ENCODE assay signal across 8 cellular contexts in the genomic region with DNA sequence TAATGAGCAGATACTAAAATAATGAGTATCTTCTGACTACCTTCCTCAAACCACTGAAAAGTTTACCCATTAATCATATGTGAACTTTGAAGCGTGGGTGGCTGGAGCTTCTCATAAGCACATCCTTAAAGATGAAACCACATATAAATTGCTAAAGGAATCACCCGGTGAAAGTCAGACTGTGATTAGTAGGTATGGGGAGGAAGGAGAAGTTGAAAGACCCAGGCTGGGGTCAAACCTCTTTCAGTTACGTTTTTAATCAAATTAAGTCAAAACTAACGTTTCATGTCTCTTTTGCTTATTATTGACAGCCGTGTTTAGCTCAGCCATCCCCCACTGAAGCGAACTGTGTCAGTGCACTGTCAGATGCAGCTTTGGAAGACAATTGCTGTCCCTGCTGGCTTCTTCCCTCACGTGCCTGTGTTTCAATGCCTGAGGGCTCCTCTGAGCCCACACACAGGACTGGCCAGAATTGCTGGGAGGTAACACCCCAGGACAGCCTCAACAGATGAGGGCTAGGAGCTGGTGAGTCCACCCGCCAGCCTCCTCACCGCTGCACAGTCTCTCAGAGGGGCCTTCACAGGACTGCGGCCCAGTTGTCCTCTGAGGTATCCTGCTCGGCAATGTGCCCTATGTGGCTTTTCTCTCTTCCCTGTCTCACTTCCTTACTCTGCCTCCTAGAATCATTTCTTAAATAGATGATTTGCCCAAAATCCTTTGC. TPM values are rescaled to one million over a fixed set of nuclear protein-coding genes. Genes with fewer than 3 reads are reported as not detected.
A peak's percentile ranks its signal among the peaks of the same experiment; 100 is the strongest.
DNase-seq lines count a peak whose midpoint lies in the region; ATAC-seq, FAIRE-seq and TF ChIP-seq lines count a peak whose summit lies in the region.

No MANE protein-coding gene starts in this region.

- H3K36me3 ChIP-seq in MG63 (no peaks in the 10 kb centered on the region), mucosa of descending colon (ENCODE audit: low read depth) (no peaks in the 10 kb centered on the region), adrenal gland (replicated peaks in 1 of 2) (no peaks in the 10 kb centered on the region)

- WGBS in adrenal gland, 4 donors = 59 to 64% (median 61%) methylated on average over 8 to 11 of the region's 11 CpGs

- peak overlapping the region; percentile 48 for H3K4me3 Mint-ChIP-seq in activated T-cell treated with anti-CD3 and anti-CD28 coated beads, Interleukin-2, amount 50 U/mL, for 4 hours

- peak; percentile 75 for ATAC-seq in GM21737 (IDR thresholded peaks at IDR 0.05; ENCODE audit: unreplicated experiment)
- ATAC-seq in activated T-cell treated with anti-CD3 and anti-CD28 coated beads, Interleukin-2, amount 50 U/mL, for 4 hours = peak; percentile 85 to 86
- ATAC-seq in mucosa of descending colon = peak; percentile 45

- no peaks in the 10 kb centered on the region for H3K9me3 Mint-ChIP-seq in activated T-cell treated with anti-CD3 and anti-CD28 coated beads, Interleukin-2, amount 50 U/mL, for 4 hours

- H3K4me3 ChIP-seq in MG63 (no peak overlapping the region), mucosa of descending colon (no peak overlapping the region), adrenal gland (no peak overlapping the region)

- H3K27me3 ChIP-seq in MG63 = no peaks in the 10 kb centered on the region
- H3K27me3 ChIP-seq in adrenal gland = no peaks in the 10 kb centered on the region

- H3K4me1 Mint-ChIP-seq in activated T-cell treated with anti-CD3 and anti-CD28 coated beads, Interleukin-2, amount 50 U/mL, for 4 hours (ENCODE audit: low read depth) = peaks cover 42% of the 10 kb centered on the region

- peak; percentile 92 for FAIRE-seq in GM12892 (lab: Jason Lieb, UNC)

- TF ChIP-seq POLR2A in GM12892 (IDR thresholded peaks at IDR 0.05; ENCODE audit: low read depth, low read length) = no peak
- TF ChIP-seq POLR2A in adrenal gland (IDR thresholded peaks at IDR 0.05) = no peak

- no peak for TF ChIP-seq CTCF in mucosa of descending colon (IDR thresholded peaks at IDR 0.05)
- no peak for TF ChIP-seq CTCF in adrenal gland (IDR thresholded peaks at IDR 0.05)

- peak overlapping the region in 2 of 5 donors; percentile 44 to 51 for H3K27ac ChIP-seq in adrenal gland

- H3K27me3 Mint-ChIP-seq in activated T-cell treated with anti-CD3 and anti-CD28 coated beads, Interleukin-2, amount 50 U/mL, for 4 hours (ENCODE audit: low read depth) = no peaks in the 10 kb centered on the region

- H3K4me1 ChIP-seq in mucosa of descending colon (ENCODE audit: low read depth) (no peaks in the 10 kb centered on the region), adrenal gland (replicated peaks in 1 of 2) (peaks cover 4 to 22% of the 10 kb centered on the region in 2 donors)

- H3K9me3 ChIP-seq in MG63 (no peaks in the 10 kb centered on the region), mucosa of descending colon (no peaks in the 10 kb centered on the region), adrenal gland (replicated peaks in 1 of 3) (no peaks in the 10 kb centered on the region)

- DNase-seq in GM12892 (ENCODE audit: insufficient read length) = peak; percentile 54
- peak; percentile 16 for DNase-seq in MG63
- DNase-seq in activated T-cell treated with anti-CD3 and anti-CD28 coated beads, Interleukin-2, amount 50 U/mL, for 4 hours = peak; percentile 25
- no peak for DNase-seq in mucosa of descending colon
- no peak for DNase-seq in adrenal gland
- DNase-seq in D341Med (ENCODE audit: low spot score) = no peak
- no peak for DNase-seq in occipital lobe (lab: John Stamatoyannopoulos, UW)

- H3K36me3 Mint-ChIP-seq in activated T-cell treated with anti-CD3 and anti-CD28 coated beads, Interleukin-2, amount 50 U/mL, for 4 hours (ENCODE audit: insufficient read depth) = no peaks in the 10 kb centered on the region

- intact Hi-C loops in mucosa of descending colon (cut with DNase I, micrococcal nuclease) (no loop called here), adrenal gland (cut with DNase I) (no loop called here)

RNA-seq across cellular contexts. Expression of a gene that starts 29.3 kb away (rescaled TPM):
- polyA plus RNA-seq in GM12892 (2012; ENCODE audit: missing spikeins) = 25.2 TPM
- total RNA-seq in MG63 (2014; rRNA removed; shearing (Covaris generic); ENCODE audit: low replicate concordance) = 2.8 and 3.1 TPM in 2 replicates
- total RNA-seq in activated T-cell treated with anti-CD3 and anti-CD28 coated beads, Interleukin-2, amount 50 U/mL, for 4 hours = 10 to 100 TPM; 11.1 to 26.1 (median 12.9) TPM
- total RNA-seq in mucosa of descending colon (10 to 100 TPM in 2 of 3 donors, 1 to 10 TPM in 1; 5.9 to 20.8 (median 10.9) TPM), adrenal gland (100 to 1,000 TPM; 134 to 830 (median 180) TPM), occipital lobe (61.6 TPM)
- polyA plus RNA-seq in adrenal gland = 1,000 to 10,000 TPM in 1 of 3 donors, 100 to 1,000 TPM in 2; 119 to 1,158 (median 135) TPM

Comparison
In these comparisons a context has a peak if more than half of its experiments do, and no peak if none do; other contexts are left out.
1. DNase-seq: peak in GM12892 (single experiment), MG63 (single experiment) and activated T-cell treated with anti-CD3 and anti-CD28 coated beads, Interleukin-2, amount 50 U/mL, for 4 hours (single experiment); none in mucosa of descending colon (0 of 3), adrenal gland (0 of 7), D341Med (single experiment) and occipital lobe (single experiment).
2. Peak in every context shown above with its lines, with median percentiles within 50 percentile points of each other: ATAC-seq.